16 cellular contexts compared by ENCODE assay signal in the genomic region with DNA sequence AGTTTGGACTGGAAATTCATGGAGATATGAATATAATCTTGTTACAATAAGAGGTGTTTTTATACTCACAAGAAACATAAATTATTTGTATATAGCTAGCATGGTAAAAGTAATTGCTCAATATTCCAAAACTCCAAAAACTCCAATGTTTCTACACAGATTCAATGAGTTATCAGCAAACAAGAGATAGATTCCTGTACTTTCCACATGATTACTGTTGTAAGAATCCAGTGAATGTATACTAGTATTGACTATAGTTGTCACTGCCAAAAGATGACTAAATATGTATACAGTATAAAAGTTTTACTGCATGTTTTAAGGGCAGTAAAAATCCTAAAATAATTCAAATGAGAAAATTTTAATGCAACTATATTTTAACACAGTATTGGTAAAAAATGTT. TPM values are rescaled to one million over a fixed set of nuclear protein-coding genes. Genes with fewer than 3 reads are reported as not detected.
A peak's percentile ranks its signal among the peaks of the same experiment; 100 is the strongest.
DNase-seq lines count a peak whose midpoint lies in the region; ATAC-seq and TF ChIP-seq lines count a peak whose summit lies in the region.
"Had no signal": no experiment of that assay in that cellular context is flagged by ENCODE, and none has a peak within 500 bp of the region (broad histone marks: within the 10 kb centered on the region; RNA-seq: fewer than 3 reads in every experiment).

No MANE protein-coding gene starts in this region.

- no peaks in the 10 kb centered on the region for H3K27me3 ChIP-seq in adipocyte (replicated peaks; ENCODE audit: control insufficient read depth, insufficient read depth, low read length)
- H3K27me3 ChIP-seq in vagina = no peaks in the 10 kb centered on the region
- H3K27me3 ChIP-seq: BE2C had no signal

- no peaks in the 10 kb centered on the region for H3K9me3 ChIP-seq in adipocyte (ENCODE audit: control insufficient read depth, low read length)
- H3K9me3 ChIP-seq in vagina = no peaks in the 10 kb centered on the region
- H3K9me3 ChIP-seq: BE2C had no signal

- intact Hi-C loops in left ventricle myocardium superior (cut with micrococcal nuclease) = no loop called here
- intact Hi-C loops in vagina (cut with DNase I) = no loop called here

- no peak for TF ChIP-seq POLR2A in vagina (IDR thresholded peaks at IDR 0.05)

- H3K4me1 ChIP-seq in adipocyte (ENCODE audit: control insufficient read depth, insufficient read depth, low read length) (no peaks in the 10 kb centered on the region), vagina (no peaks in the 10 kb centered on the region)
- H3K4me1 ChIP-seq: BE2C had no signal

- DNase-seq in ELR (ENCODE audit: low read depth) = peak; percentile 19
- DNase-seq in HCEC 1CT = peak; percentile 17
- DNase-seq in adipocyte (ENCODE audit: low read depth) = peak; percentile 38
- peak; percentile 59 for DNase-seq in iris pigment epithelial cell (ENCODE audit: low read depth)
- no peak for DNase-seq in left ventricle myocardium superior
- no peak for DNase-seq in substantia nigra (lab: John Stamatoyannopoulos, UW)
- no peak for DNase-seq in middle frontal gyrus (ENCODE audit: extremely low spot score, low spot score)
- no peak for DNase-seq in vagina (ENCODE audit: extremely low spot score in 2 of 2)
- DNase-seq: BE2C; CD4-positive, alpha-beta memory T cell; DMS153; DMS79 treated with DMSO at 0.1 percent for 48 hours; H9 had no signal

- ATAC-seq in left ventricle myocardium superior = no peak
- ATAC-seq: GM23338, K562 had no signal

- H3K4me3 ChIP-seq in adipocyte (ENCODE audit: low read length) = no peak overlapping the region
- no peak overlapping the region for H3K4me3 ChIP-seq in vagina
- H3K4me3 ChIP-seq: GM23338, K562 had no signal

- H3K27ac ChIP-seq in substantia nigra (ENCODE audit: low read depth, low read length, poor library complexity, severe bottlenecking) = no peak overlapping the region
- H3K27ac ChIP-seq in vagina = no peak overlapping the region
- H3K27ac ChIP-seq: C4-2B had no signal

- no peak overlapping the region for H3K9ac ChIP-seq in adipocyte (ENCODE audit: low read length)

- H3K36me3 ChIP-seq in adipocyte (ENCODE audit: control insufficient read depth, insufficient read depth, low read length, severe bottlenecking) (no peaks in the 10 kb centered on the region), vagina (no peaks in the 10 kb centered on the region)
- H3K36me3 ChIP-seq: BE2C had no signal

- no peak for TF ChIP-seq CTCF in vagina (IDR thresholded peaks at IDR 0.05)

RNA-seq across cellular contexts. Expression of a gene that starts 10.7 kb away (rescaled TPM):
- total RNA-seq in left ventricle myocardium superior (not detected), vagina (not detected)
- total RNA-seq: CD4-positive, alpha-beta memory T cell; K562 had no signal

Comparison
In these comparisons a context has a peak if more than half of its experiments do, and no peak if none do; other contexts are left out.
1. DNase-seq: peak in ELR (single experiment), HCEC 1CT (single experiment), adipocyte (single experiment) and iris pigment epithelial cell (single experiment); none in left ventricle myocardium superior (single experiment), substantia nigra (0 of 49), middle frontal gyrus (single experiment) and vagina (0 of 2).